In genomic region chr13:48120246-48120645, GRCh38 we compare ENCODE assay signal across 25 cellular contexts.
"Had no signal": no experiment of that assay in that cellular context is flagged by ENCODE, and none has a peak within 500 bp of the region (broad histone marks: within the 10 kb centered on the region; RNA-seq: fewer than 3 reads in every experiment).

No MANE protein-coding gene starts in this region.

- H3K36me3 ChIP-seq: colonic mucosa, esophagus muscularis mucosa, gastrocnemius medialis, left lung, lower lobe of right lung had no signal

- H3K9me3 ChIP-seq: colonic mucosa, esophagus muscularis mucosa, gastrocnemius medialis, left lung, lower lobe of right lung, mucosa of descending colon had no signal

- H3K4me1 Mint-ChIP-seq: endodermal cell, immature natural killer cell had no signal

- H2AFZ ChIP-seq: hepatocyte had no signal

- H3K27ac Mint-ChIP-seq: dendritic cell treated with granulocyte-macrophage colony-stimulating factor and Interleukin-4, amounts not matched to agents 40 ng/mL and 50 ng/mL, for 4 days; effector memory CD8-positive, alpha-beta T cell; endodermal cell; immature natural killer cell had no signal

- H3K9me3 Mint-ChIP-seq: dendritic cell treated with granulocyte-macrophage colony-stimulating factor and Interleukin-4, amounts not matched to agents 40 ng/mL and 50 ng/mL, for 4 days; effector memory CD8-positive, alpha-beta T cell; endodermal cell; immature natural killer cell; mesothelial cell of epicardium had no signal

- H3K27me3 ChIP-seq: colonic mucosa, esophagus muscularis mucosa, gastrocnemius medialis, hepatocyte, left lung had no signal

- H3K4me3 Mint-ChIP-seq: dendritic cell treated with granulocyte-macrophage colony-stimulating factor and Interleukin-4, amounts not matched to agents 40 ng/mL and 50 ng/mL, for 4 days; effector memory CD8-positive, alpha-beta T cell; endodermal cell; immature natural killer cell; mesothelial cell of epicardium had no signal

- H3K4me3 ChIP-seq: colonic mucosa, esophagus muscularis mucosa, gastrocnemius medialis, hepatocyte, left lung, lower lobe of right lung, mucosa of descending colon had no signal

- FAIRE-seq: kidney had no signal

- DNase-seq: cerebellar nuclear complex; colonic mucosa; cortex of kidney; effector CD8-positive, alpha-beta T cell; effector memory CD8-positive, alpha-beta T cell; endodermal cell; foreskin melanocyte; gastrocnemius medialis; glutamatergic neuron; head of caudate nucleus; hypothalamus; immature natural killer cell; islet precursor cell; kidney; kidney glomerular epithelial cell; left colon; left lung; left ventricle myocardium superior; lower lobe of right lung; mesenchymal stem cell; mucosa of descending colon had no signal

- H3K4me1 ChIP-seq: colonic mucosa had no signal

- H3K27ac ChIP-seq: colonic mucosa, esophagus muscularis mucosa, gastrocnemius medialis, hepatocyte, left lung, lower lobe of right lung had no signal

- H3K4me2 ChIP-seq: hepatocyte had no signal

- H3K36me3 Mint-ChIP-seq: immature natural killer cell, mesothelial cell of epicardium had no signal
